ENCODE assay signal across 25 cellular contexts in genomic region chr12:132140501-132140900, GRCh38.
"Had no signal": no experiment of that assay in that cellular context is flagged by ENCODE, and none has a peak within 500 bp of the region (broad histone marks: within the 10 kb centered on the region; RNA-seq: fewer than 3 reads in every experiment).

No MANE protein-coding gene starts in this region.

- H3K27me3 ChIP-seq: foreskin keratinocyte, heart left ventricle, ovary, sigmoid colon, stomach, tibial artery had no signal

- H3K27ac Mint-ChIP-seq: activated CD4-positive, alpha-beta T cell treated with anti-CD3 and anti-CD28 coated beads for 36 hours; activated naive CD4-positive, alpha-beta T cell treated with anti-CD3 and anti-CD28 coated beads, Interleukin-2, amount 10 ng/mL, durations not matched to agents 7 days and 5 days; activated naive CD8-positive, alpha-beta T cell treated with anti-CD3 and anti-CD28 coated beads, Interleukin-2, amount 50 U/mL, for 24 hours; immature natural killer cell; memory B cell; stimulated activated naive B cell treated with anti-CD40 and anti-IgM and Interleukin-4, amounts not matched to agents 10 μg/mL and 1 μg/mL and 100 μg/mL, for 72 hours; T-cell had no signal

- DNase-seq: activated CD4-positive, alpha-beta T cell treated with anti-CD3 and anti-CD28 coated beads for 36 hours; activated CD4-positive, CD25-positive, alpha-beta regulatory T cell; activated CD8-positive, alpha-beta memory T cell treated with anti-CD3 and anti-CD28 coated beads, Interleukin-2, amount 50 U/mL, for 4 hours; activated gamma-delta T cell; activated naive CD4-positive, alpha-beta T cell treated with anti-CD3 and anti-CD28 coated beads, Interleukin-2, amount 10 ng/mL, durations not matched to agents 7 days and 5 days; activated naive CD8-positive, alpha-beta T cell treated with anti-CD3 and anti-CD28 coated beads, Interleukin-2, amount 50 U/mL, for 24 hours; activated T-cell treated with anti-CD3 and anti-CD28 coated beads, Interleukin-2, amount 50 U/mL, for 4 hours; amygdala; caudate nucleus; foreskin keratinocyte; hypothalamus; immature natural killer cell; retina; sigmoid colon; small intestine; stimulated activated CD4-positive, alpha-beta T cell treated with anti-CD3 and anti-CD28 coated beads, Interleukin-1b, Interleukin-23, amount 100 ng/mL, for 48 hours; stimulated activated naive B cell treated with anti-CD40 and anti-IgM and Interleukin-4, amounts not matched to agents 10 μg/mL and 1 μg/mL and 100 μg/mL, for 72 hours; stomach had no signal

- H3K36me3 ChIP-seq: ovary had no signal

- H3K4me3 ChIP-seq: heart left ventricle, ovary, prostate gland, sigmoid colon, stomach, tibial artery had no signal

- H3K9me3 Mint-ChIP-seq: activated naive CD8-positive, alpha-beta T cell treated with anti-CD3 and anti-CD28 coated beads, Interleukin-2, amount 50 U/mL, for 24 hours; activated T-cell treated with anti-CD3 and anti-CD28 coated beads, Interleukin-2, amount 50 U/mL, for 4 hours; immature natural killer cell; memory B cell; stimulated activated naive B cell treated with anti-CD40 and anti-IgM and Interleukin-4, amounts not matched to agents 10 μg/mL and 1 μg/mL and 100 μg/mL, for 72 hours; T-cell had no signal

- H3K27me3 Mint-ChIP-seq: activated CD4-positive, alpha-beta T cell treated with anti-CD3 and anti-CD28 coated beads for 36 hours; memory B cell had no signal

- H3K4me3 Mint-ChIP-seq: activated CD4-positive, alpha-beta T cell treated with anti-CD3 and anti-CD28 coated beads for 36 hours; activated naive CD4-positive, alpha-beta T cell treated with anti-CD3 and anti-CD28 coated beads, Interleukin-2, amount 10 ng/mL, durations not matched to agents 7 days and 5 days; activated naive CD8-positive, alpha-beta T cell treated with anti-CD3 and anti-CD28 coated beads, Interleukin-2, amount 50 U/mL, for 24 hours; activated T-cell treated with anti-CD3 and anti-CD28 coated beads, Interleukin-2, amount 50 U/mL, for 4 hours; memory B cell; stimulated activated naive B cell treated with anti-CD40 and anti-IgM and Interleukin-4, amounts not matched to agents 10 μg/mL and 1 μg/mL and 100 μg/mL, for 72 hours; T-cell had no signal

- H3K4me1 ChIP-seq: foreskin keratinocyte had no signal

- H3K27ac ChIP-seq: foreskin keratinocyte, heart left ventricle, neutrophil, ovary, prostate gland, sigmoid colon, stomach, tibial artery had no signal

- H3K9me3 ChIP-seq: heart left ventricle, neutrophil, ovary, prostate gland, sigmoid colon, stomach, tibial artery had no signal
